ENCODE assay signal across 1 cellular context in genomic region chr1:59043796-59044195, GRCh38.
TF ChIP-seq lines count a peak whose summit lies in the region.

No MANE protein-coding gene starts in this region.

TF ChIP-seq in liver, 16 proteins besides CTCF, POLR2A, EP300 and RAD21 (continued from another document):
- TF ChIP-seq ZBTB33 (IDR thresholded peaks at IDR 0.05) (peak; percentile 20), ATF3 (IDR thresholded peaks at IDR 0.05) (no peak), GABPA (IDR thresholded peaks at IDR 0.05 in 1 of 2, conservative IDR thresholded peaks at IDR 0.05 in 1 of 2) (peak in 1 of 2 donors; percentile 12), SP1 (IDR thresholded peaks at IDR 0.05) (peak; percentile 29), HNF4G (IDR thresholded peaks at IDR 0.05) (no peak), RXRA (IDR thresholded peaks at IDR 0.05) (peak; percentile 65 to 89)
